21 cellular contexts compared by ENCODE assay signal in genomic region chr6:125924697-125925358, GRCh38. TPM values are rescaled to one million over a fixed set of nuclear protein-coding genes. Genes with fewer than 3 reads are reported as not detected.
A peak's percentile ranks its signal among the peaks of the same experiment; 100 is the strongest.
DNase-seq lines count a peak whose midpoint lies in the region; ATAC-seq and TF ChIP-seq lines count a peak whose summit lies in the region.
"Had no signal": no experiment of that assay in that cellular context is flagged by ENCODE, and none has a peak within 500 bp of the region (broad histone marks: within the 10 kb centered on the region; RNA-seq: fewer than 3 reads in every experiment).

No MANE protein-coding gene starts in this region.

- H3K4me1 ChIP-seq in right cardiac atrium (ENCODE audit: control insufficient read depth, insufficient read depth, low read length) (peaks cover 4% of the 10 kb centered on the region), BE2C (peaks cover 14% of the 10 kb centered on the region), Karpas-422 (ENCODE audit: low read length) (peaks cover 2% of the 10 kb centered on the region; the same call in 1 of the 2 replicates)

- 99% methylated on average over 2 of the region's 2 CpGs for WGBS in right cardiac atrium

- peaks cover 47% of the 10 kb centered on the region for H3K4me1 Mint-ChIP-seq in activated CD4-positive, alpha-beta T cell treated with anti-CD3 and anti-CD28 coated beads, Interleukin-2, amount 10 ng/mL, durations not matched to agents 24 days and 14 days
- peaks cover 51% of the 10 kb centered on the region for H3K4me1 Mint-ChIP-seq in CD14-positive monocyte

- H3K4me3 Mint-ChIP-seq in activated CD4-positive, alpha-beta T cell treated with anti-CD3 and anti-CD28 coated beads, Interleukin-2, amount 10 ng/mL, durations not matched to agents 24 days and 14 days, result peak overlapping the region; percentile 13
- no peak overlapping the region for H3K4me3 Mint-ChIP-seq in CD14-positive monocyte
- H3K4me3 Mint-ChIP-seq: CD4-positive, alpha-beta T cell had no signal

- no peak for DNase-seq in activated CD4-positive, alpha-beta T cell treated with anti-CD3 and anti-CD28 coated beads, Interleukin-2, amount 10 ng/mL, durations not matched to agents 24 days and 14 days
- no peak for DNase-seq in activated CD4-positive, alpha-beta T cell treated with anti-CD3 and anti-CD28 coated beads, Interleukin-2, amount 50 U/mL, for 48 hours
- no peak for DNase-seq in CD14-positive monocyte (ENCODE audit: low spot score)
- no peak for DNase-seq in SK-N-MC (ENCODE audit: low read depth, low spot score)
- no peak for DNase-seq in right cardiac atrium
- DNase-seq in BE2C, result no peak
- no peak for DNase-seq in Karpas-422
- no peak for DNase-seq in activated CD8-positive, alpha-beta memory T cell treated with anti-CD3 and anti-CD28 coated beads for 24 hours
- DNase-seq: activated naive CD4-positive, alpha-beta T cell; brain microvascular endothelial cell; CD4-positive, alpha-beta T cell; DMS79 treated with DMSO at 0.1 percent for 48 hours; dorsolateral prefrontal cortex; naive thymus-derived CD4-positive, alpha-beta T cell; NCI-H1417 treated with DMSO at 0.1 percent for 48 hours; NCI-H748 treated with DMSO at 0.1 percent for 48 hours; Peyer's patch; stimulated activated naive CD4-positive, alpha-beta T cell; transverse colon; WERI-Rb-1 had no signal

- H3K9ac ChIP-seq in SK-N-MC (ENCODE audit: insufficient read length) (peak overlapping the region; percentile 34), Karpas-422 (ENCODE audit: low read length) (no peak overlapping the region)

- H3K4me3 ChIP-seq in SK-N-MC (peak overlapping the region; percentile 49), right cardiac atrium (ENCODE audit: low read length) (no peak overlapping the region), BE2C (ENCODE audit: low read depth, low read length) (no peak overlapping the region), Karpas-422 (ENCODE audit: low read length) (no peak overlapping the region)
- H3K4me3 ChIP-seq: dorsolateral prefrontal cortex, HAP-1, Peyer's patch, transverse colon had no signal

- no peaks in the 10 kb centered on the region for H3K27me3 Mint-ChIP-seq in activated CD4-positive, alpha-beta T cell treated with anti-CD3 and anti-CD28 coated beads, Interleukin-2, amount 10 ng/mL, durations not matched to agents 24 days and 14 days
- no peaks in the 10 kb centered on the region for H3K27me3 Mint-ChIP-seq in CD14-positive monocyte (ENCODE audit: low read depth in 3 of 3)
- H3K27me3 Mint-ChIP-seq: CD4-positive, alpha-beta T cell; naive thymus-derived CD4-positive, alpha-beta T cell had no signal

- no peaks in the 10 kb centered on the region for H3K79me2 ChIP-seq in Karpas-422 (ENCODE audit: low read length)

- no peak overlapping the region for H2AFZ ChIP-seq in Karpas-422 (ENCODE audit: low read length)

- H3K9me3 Mint-ChIP-seq in activated CD4-positive, alpha-beta T cell treated with anti-CD3 and anti-CD28 coated beads, Interleukin-2, amount 10 ng/mL, durations not matched to agents 24 days and 14 days, result no peaks in the 10 kb centered on the region
- no peaks in the 10 kb centered on the region for H3K9me3 Mint-ChIP-seq in CD14-positive monocyte
- H3K9me3 Mint-ChIP-seq: CD4-positive, alpha-beta T cell; naive thymus-derived CD4-positive, alpha-beta T cell had no signal

- no peaks in the 10 kb centered on the region for H4K20me1 ChIP-seq in Karpas-422 (ENCODE audit: insufficient read depth, low read depth, low read length)

- no peaks in the 10 kb centered on the region for H3K9me2 ChIP-seq in Karpas-422 (replicated peaks; ENCODE audit: insufficient read depth, low read length)

- H3K27me3 ChIP-seq in right cardiac atrium (ENCODE audit: control insufficient read depth, insufficient read depth) (no peaks in the 10 kb centered on the region), BE2C (no peaks in the 10 kb centered on the region), Karpas-422 (ENCODE audit: low read length) (no peaks in the 10 kb centered on the region)
- H3K27me3 ChIP-seq: brain microvascular endothelial cell, dorsolateral prefrontal cortex, Peyer's patch, transverse colon had no signal

- H3K36me3 ChIP-seq in SK-N-MC (ENCODE audit: insufficient read depth, low read length), result peaks cover 24% of the 10 kb centered on the region
- peaks cover 87% of the 10 kb centered on the region for H3K36me3 ChIP-seq in BE2C
- peaks cover 41% of the 10 kb centered on the region; the same call in 1 of the 2 replicates for H3K36me3 ChIP-seq in Karpas-422 (ENCODE audit: insufficient read depth, low read length)
- H3K36me3 ChIP-seq: WERI-Rb-1 had no signal

- peak overlapping the region; percentile 81 for H3K27ac Mint-ChIP-seq in activated CD4-positive, alpha-beta T cell treated with anti-CD3 and anti-CD28 coated beads, Interleukin-2, amount 10 ng/mL, durations not matched to agents 24 days and 14 days
- H3K27ac Mint-ChIP-seq in CD14-positive monocyte, result peak overlapping the region; percentile 20 to 82 (median 76)
- H3K27ac Mint-ChIP-seq: CD4-positive, alpha-beta T cell had no signal

- ATAC-seq in right cardiac atrium, result peak; percentile 19 to 46
- ATAC-seq: naive thymus-derived CD4-positive, alpha-beta T cell had no signal

- TF ChIP-seq CTCF in CD14-positive monocyte (IDR thresholded peaks at IDR 0.05) (no peak), BE2C (IDR thresholded peaks at IDR 0.05; ENCODE audit: low read depth, low read length) (no peak)

- H3K9me3 ChIP-seq in SK-N-MC (ENCODE audit: low read depth, low read length) (no peaks in the 10 kb centered on the region), right cardiac atrium (ENCODE audit: control insufficient read depth, low read length) (no peaks in the 10 kb centered on the region), BE2C (no peaks in the 10 kb centered on the region), Karpas-422 (ENCODE audit: low read length) (no peaks in the 10 kb centered on the region)
- H3K9me3 ChIP-seq: HAP-1, Peyer's patch, transverse colon had no signal

- intact Hi-C loops in activated CD4-positive, alpha-beta T cell treated with anti-CD3 and anti-CD28 coated beads, Interleukin-2, amount 10 ng/mL, durations not matched to agents 24 days and 14 days (cut with micrococcal nuclease), result no loop called here
- intact Hi-C loops in CD14-positive monocyte (cut with micrococcal nuclease), result no loop called here
- intact Hi-C loops in right cardiac atrium (cut with DNase I), result no loop called here

- H3K36me3 Mint-ChIP-seq in activated CD4-positive, alpha-beta T cell treated with anti-CD3 and anti-CD28 coated beads, Interleukin-2, amount 10 ng/mL, durations not matched to agents 24 days and 14 days (ENCODE audit: low read depth), result peaks cover 71% of the 10 kb centered on the region
- H3K36me3 Mint-ChIP-seq in CD14-positive monocyte, result peaks cover 49 to 60% of the 10 kb centered on the region in 2 donors

- H3K27ac ChIP-seq in SK-N-MC, result peak overlapping the region; percentile 94
- no peak overlapping the region for H3K27ac ChIP-seq in right cardiac atrium (ENCODE audit: low read length)
- no peak overlapping the region for H3K27ac ChIP-seq in Karpas-422 (ENCODE audit: low read length)
- H3K27ac ChIP-seq: brain microvascular endothelial cell, transverse colon, WERI-Rb-1 had no signal

- H3K4me2 ChIP-seq in Karpas-422 (ENCODE audit: low read depth, low read length, poor library complexity, severe bottlenecking), result no peak overlapping the region

RNA-seq across cellular contexts. Expression of gene HINT3, which starts 31.7 kb away (rescaled TPM):
- 8.5 and 8.9 TPM in 2 replicates for total RNA-seq in activated CD4-positive, alpha-beta T cell treated with anti-CD3 and anti-CD28 coated beads, Interleukin-2, amount 10 ng/mL, durations not matched to agents 24 days and 14 days
- polyA plus RNA-seq in CD14-positive monocyte (10 to 100 TPM; 12.3 to 18.0 TPM), right cardiac atrium (13.0 TPM)
- 10 to 100 TPM; 27.4 to 31.0 (median 28.3) TPM for total RNA-seq in right cardiac atrium
- 15.8 TPM for polyA plus RNA-seq in BE2C (2012; ENCODE audit: insufficient read depth, insufficient read length, low read depth)
- total RNA-seq in Karpas-422 (2014; rRNA removed; shearing (Covaris generic); ENCODE audit: low replicate concordance), result 16.5 and 22.0 TPM in 2 replicates
